Comparison of ENCODE assay signal across 9 cellular contexts in genomic region chr6:159608961-159609673, GRCh38.
DNase-seq lines count a peak whose midpoint lies in the region; ATAC-seq and TF ChIP-seq lines count a peak whose summit lies in the region.
"Had no signal": no experiment of that assay in that cellular context is flagged by ENCODE, and none has a peak within 500 bp of the region (broad histone marks: within the 10 kb centered on the region; RNA-seq: fewer than 3 reads in every experiment).

No MANE protein-coding gene starts in this region.

- no peaks in the 10 kb centered on the region for H3K9me3 ChIP-seq in WERI-Rb-1 (ENCODE audit: severe bottlenecking)
- peaks cover 0 to 2% of the 10 kb centered on the region in 2 donors for H3K9me3 ChIP-seq in lung (ENCODE audit: control insufficient read depth in 2 of 2, insufficient read depth in 1 of 2, low read length in 1 of 2)

- 68 to 71% methylated on average over 6 of the region's 6 CpGs for WGBS in lung, 2 donors

- H3K4me3 ChIP-seq in WERI-Rb-1 (ENCODE audit: low read depth, low read length), result no peak overlapping the region
- no peak overlapping the region for H3K4me3 ChIP-seq in lung
- H3K4me3 ChIP-seq: BLaER1 had no signal

- DNase-seq in NCI-H1417 (lab: John Stamatoyannopoulos, UW), result peak in 2 of 3 experiments; percentile 6 to 12
- DNase-seq in NCI-H1417 treated with DMSO at 0.1 percent for 48 hours (lab: John Stamatoyannopoulos, UW), result no peak
- peak; percentile 39 for DNase-seq in WERI-Rb-1
- DNase-seq in lung (ENCODE audit: low spot score), result no peak
- no peak for DNase-seq in stimulated activated CD4-positive, alpha-beta T cell treated with anti-CD3 and anti-CD28 coated beads, Interleukin-4, amount 100 ng/mL, for 1 hour
- no peak for DNase-seq in NCI-H510A treated with DMSO at 0.1 percent for 48 hours (lab: John Stamatoyannopoulos, UW)

- TF ChIP-seq CTCF in WERI-Rb-1 (IDR thresholded peaks at IDR 0.05; ENCODE audit: low read depth, low read length), result peak; percentile 69
- TF ChIP-seq CTCF in lung (IDR thresholded peaks at IDR 0.05; ENCODE audit: control extremely low read depth, extremely low read depth), result no peak

- H3K4me1 ChIP-seq in lung (ENCODE audit: control insufficient read depth in 2 of 2, insufficient read depth in 2 of 2, low read length in 2 of 2), result no peaks in the 10 kb centered on the region

- ATAC-seq in HG02642 (IDR thresholded peaks at IDR 0.05; ENCODE audit: poor library complexity, unreplicated experiment) (peak; percentile 48), lung (ENCODE audit: insufficient read depth, low FRiP score) (peak; percentile 19), HG02840 (IDR thresholded peaks at IDR 0.05; ENCODE audit: low FRiP score, unreplicated experiment) (no peak)

- H3K27me3 ChIP-seq in WERI-Rb-1 (ENCODE audit: insufficient read depth, low read depth, severe bottlenecking) (peaks cover 6% of the 10 kb centered on the region), lung (ENCODE audit: control insufficient read depth, insufficient read depth) (no peaks in the 10 kb centered on the region)

- no peaks in the 10 kb centered on the region for H3K36me3 ChIP-seq in WERI-Rb-1
- no peaks in the 10 kb centered on the region for H3K36me3 ChIP-seq in lung (ENCODE audit: control insufficient read depth in 2 of 2, insufficient read depth in 2 of 2, low read length in 2 of 2)
- H3K36me3 ChIP-seq: BLaER1 had no signal

- H3K27ac ChIP-seq in WERI-Rb-1 (no peak overlapping the region), lung (ENCODE audit: low read depth in 1 of 2, low read length in 1 of 2) (no peak overlapping the region)
- H3K27ac ChIP-seq: BLaER1 had no signal

Comparison
In these comparisons a context has a peak if more than half of its experiments do, and no peak if none do; other contexts are left out.
1. DNase-seq: peak in NCI-H1417 (2 of 3) and WERI-Rb-1 (single experiment); none in NCI-H1417 treated with DMSO at 0.1 percent for 48 hours (single experiment), lung (single experiment), stimulated activated CD4-positive, alpha-beta T cell treated with anti-CD3 and anti-CD28 coated beads, Interleukin-4, amount 100 ng/mL, for 1 hour (single experiment) and NCI-H510A treated with DMSO at 0.1 percent for 48 hours (single experiment).